In the genomic region with DNA sequence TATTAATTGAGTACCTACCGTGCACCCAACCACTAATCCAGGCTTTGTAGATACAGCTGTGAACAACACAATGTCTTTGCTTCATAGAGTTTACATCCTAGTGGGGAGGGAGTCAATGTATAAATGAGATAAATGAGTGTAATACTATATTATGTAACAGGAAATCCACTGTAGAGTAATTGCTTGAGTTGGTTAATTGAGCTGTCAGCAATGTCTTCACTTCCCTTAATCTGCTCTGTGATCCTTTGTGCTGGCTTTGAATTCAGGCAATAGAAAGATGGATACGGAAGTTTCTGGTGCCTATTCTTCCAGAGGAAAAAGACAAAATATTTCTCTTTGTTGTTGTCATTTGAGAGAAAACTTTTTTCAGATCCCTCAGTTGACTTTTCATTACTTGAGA, we compare ENCODE assay signal across 31 cellular contexts.
"Had no signal": no experiment of that assay in that cellular context is flagged by ENCODE, and none has a peak within 500 bp of the region (broad histone marks: within the 10 kb centered on the region; RNA-seq: fewer than 3 reads in every experiment).

No MANE protein-coding gene starts in this region.

- H3K27ac ChIP-seq: brain microvascular endothelial cell, coronary artery, dorsolateral prefrontal cortex, gastroesophageal sphincter, hepatocyte, parathyroid adenoma, psoas muscle, sigmoid colon, uterus had no signal

- H3K36me3 ChIP-seq: brain microvascular endothelial cell, gastroesophageal sphincter, sigmoid colon, uterus had no signal

- H3K27me3 Mint-ChIP-seq: activated CD4-positive, alpha-beta memory T cell treated with anti-CD3 and anti-CD28 coated beads for 36 hours; activated CD4-positive, alpha-beta T cell treated with anti-CD3 and anti-CD28 coated beads, Interleukin-2, amount 10 ng/mL, durations not matched to agents 24 days and 14 days; naive B cell; stimulated activated naive CD8-positive, alpha-beta T cell treated with anti-CD3 and anti-CD28 coated beads, Interleukin-15, Interleukin-2, amounts not matched to agents 100 ng/mL and 50 ng/mL, for 24 hours; type B pancreatic cell had no signal

- H3K9me3 Mint-ChIP-seq: activated CD4-positive, alpha-beta memory T cell treated with anti-CD3 and anti-CD28 coated beads for 36 hours; activated CD4-positive, alpha-beta T cell treated with anti-CD3 and anti-CD28 coated beads, Interleukin-2, amount 10 ng/mL, durations not matched to agents 24 days and 14 days; activated T-helper 1 cell treated with anti-CD3 and anti-CD28 coated beads, Interleukin-12 subunit alpha, Interleukin-12 subunit beta, Interleukin-2, Interleukin-4 antibody, amounts not matched to agents 30 ng/mL and 10 ng/mL and 1 ng/mL, durations not matched to agents 14 hours and 24 hours and 36 hours; stimulated activated effector memory CD8-positive, alpha-beta T cell treated with anti-CD3 and anti-CD28 coated beads, Interleukin-12 subunit alpha, Interleukin-12 subunit beta, amount 100 ng/mL, for 72 hours; type B pancreatic cell had no signal

- H3K27ac Mint-ChIP-seq: activated CD4-positive, alpha-beta memory T cell treated with anti-CD3 and anti-CD28 coated beads for 36 hours; activated CD4-positive, alpha-beta T cell treated with anti-CD3 and anti-CD28 coated beads, Interleukin-2, amount 10 ng/mL, durations not matched to agents 24 days and 14 days; activated T-helper 1 cell treated with anti-CD3 and anti-CD28 coated beads, Interleukin-12 subunit alpha, Interleukin-12 subunit beta, Interleukin-2, Interleukin-4 antibody, amounts not matched to agents 30 ng/mL and 10 ng/mL and 1 ng/mL, durations not matched to agents 14 hours and 24 hours and 36 hours; effector memory CD8-positive, alpha-beta T cell; mesothelial cell of epicardium; naive B cell; stimulated activated effector memory CD8-positive, alpha-beta T cell treated with anti-CD3 and anti-CD28 coated beads, Interleukin-12 subunit alpha, Interleukin-12 subunit beta, amount 100 ng/mL, for 72 hours; stimulated activated naive CD8-positive, alpha-beta T cell treated with anti-CD3 and anti-CD28 coated beads, Interleukin-15, Interleukin-2, amounts not matched to agents 100 ng/mL and 50 ng/mL, for 24 hours; type B pancreatic cell had no signal

- H3K4me3 ChIP-seq: coronary artery, dorsolateral prefrontal cortex, gastroesophageal sphincter, hepatocyte, psoas muscle, sigmoid colon, uterus had no signal

- DNase-seq: activated CD4-positive, alpha-beta memory T cell treated with anti-CD3 and anti-CD28 coated beads for 36 hours; activated CD4-positive, alpha-beta T cell treated with anti-CD3 and anti-CD28 coated beads, Interleukin-2, amount 10 ng/mL, durations not matched to agents 24 days and 14 days; activated CD4-positive, CD25-positive, alpha-beta regulatory T cell treated with anti-CD3 and anti-CD28 coated beads, Interleukin-2, amount 50 U/mL, for 72 hours; activated CD8-positive, alpha-beta memory T cell treated with anti-CD3 and anti-CD28 coated beads, Interleukin-2, amount 50 U/mL, for 4 hours; activated gamma-delta T cell; activated naive CD4-positive, alpha-beta T cell treated with anti-CD3 and anti-CD28 coated beads, Interleukin-2, amount 50 U/mL, for 16 hours; activated T-cell treated with anti-CD3 and anti-CD28 coated beads, Interleukin-2, amount 50 U/mL, for 1 hour; amniotic stem cell; brain microvascular endothelial cell; dorsolateral prefrontal cortex; effector memory CD8-positive, alpha-beta T cell; erythroblast; left colon; naive B cell; nucleus accumbens; psoas muscle; sigmoid colon; small intestine; stimulated activated CD4-positive, alpha-beta T cell treated with anti-CD3 and anti-CD28 coated beads, Interleukin-4, amount 100 ng/mL, for 24 hours; substantia nigra; T1000; uterus had no signal

- H3K4me1 Mint-ChIP-seq: activated CD4-positive, alpha-beta T cell treated with anti-CD3 and anti-CD28 coated beads, Interleukin-2, amount 10 ng/mL, durations not matched to agents 24 days and 14 days; mesothelial cell of epicardium; stimulated activated effector memory CD8-positive, alpha-beta T cell treated with anti-CD3 and anti-CD28 coated beads, Interleukin-12 subunit alpha, Interleukin-12 subunit beta, amount 100 ng/mL, for 72 hours had no signal

- H3K27me3 ChIP-seq: brain microvascular endothelial cell, dorsolateral prefrontal cortex, gastroesophageal sphincter, hepatocyte, sigmoid colon, uterus had no signal

- H3K4me1 ChIP-seq: gastroesophageal sphincter, parathyroid adenoma, psoas muscle, sigmoid colon, uterus had no signal

- H3K4me3 Mint-ChIP-seq: activated CD4-positive, alpha-beta memory T cell treated with anti-CD3 and anti-CD28 coated beads for 36 hours; activated CD4-positive, alpha-beta T cell treated with anti-CD3 and anti-CD28 coated beads, Interleukin-2, amount 10 ng/mL, durations not matched to agents 24 days and 14 days; activated T-helper 1 cell treated with anti-CD3 and anti-CD28 coated beads, Interleukin-12 subunit alpha, Interleukin-12 subunit beta, Interleukin-2, Interleukin-4 antibody, amounts not matched to agents 30 ng/mL and 10 ng/mL and 1 ng/mL, durations not matched to agents 14 hours and 24 hours and 36 hours; effector memory CD8-positive, alpha-beta T cell; mesothelial cell of epicardium; naive B cell; stimulated activated effector memory CD8-positive, alpha-beta T cell treated with anti-CD3 and anti-CD28 coated beads, Interleukin-12 subunit alpha, Interleukin-12 subunit beta, amount 100 ng/mL, for 72 hours; stimulated activated naive CD8-positive, alpha-beta T cell treated with anti-CD3 and anti-CD28 coated beads, Interleukin-15, Interleukin-2, amounts not matched to agents 100 ng/mL and 50 ng/mL, for 24 hours; type B pancreatic cell had no signal

- H3K36me3 Mint-ChIP-seq: activated CD4-positive, alpha-beta memory T cell treated with anti-CD3 and anti-CD28 coated beads for 36 hours; mesothelial cell of epicardium; stimulated activated effector memory CD8-positive, alpha-beta T cell treated with anti-CD3 and anti-CD28 coated beads, Interleukin-12 subunit alpha, Interleukin-12 subunit beta, amount 100 ng/mL, for 72 hours; type B pancreatic cell had no signal

- H3K9me3 ChIP-seq: gastroesophageal sphincter, psoas muscle, sigmoid colon, uterus had no signal
